25 cellular contexts compared by ENCODE assay signal in genomic region chr17:76929572-76929971, GRCh38.
"Had no signal": no experiment of that assay in that cellular context is flagged by ENCODE, and none has a peak within 500 bp of the region (broad histone marks: within the 10 kb centered on the region; RNA-seq: fewer than 3 reads in every experiment).

No MANE protein-coding gene starts in this region.

- H3K27me3 ChIP-seq: colonic mucosa, heart left ventricle, hepatocyte, neutrophil, right lobe of liver, thyroid gland, upper lobe of right lung, uterus had no signal

- H3K4me3 ChIP-seq: colonic mucosa, gastrocnemius medialis, heart left ventricle, hepatocyte, left ventricle myocardium inferior, lower lobe of right lung, right lobe of liver, thyroid gland, upper lobe of right lung, uterus had no signal

- H3K4me3 Mint-ChIP-seq: dendritic cell treated with granulocyte-macrophage colony-stimulating factor and Interleukin-4, amounts not matched to agents 40 ng/mL and 50 ng/mL, for 4 days; endodermal cell; natural killer cell; stimulated activated naive CD8-positive, alpha-beta T cell treated with anti-CD3 and anti-CD28 coated beads, Interleukin-15, amount 100 ng/mL, for 72 hours had no signal

- H3K36me3 ChIP-seq: colonic mucosa, gastrocnemius medialis, heart left ventricle, left ventricle myocardium inferior, lower lobe of right lung, neutrophil, right lobe of liver, thyroid gland, upper lobe of right lung, uterus had no signal

- H3K36me3 Mint-ChIP-seq: natural killer cell had no signal

- DNase-seq: colonic mucosa; effector CD8-positive, alpha-beta T cell; endodermal cell; foreskin fibroblast; gastrocnemius medialis; left cardiac atrium; left ventricle myocardium inferior; lower lobe of right lung; natural killer cell; right lobe of liver; small intestine; stimulated activated CD4-positive, alpha-beta T cell treated with anti-CD3 and anti-CD28 coated beads, Interleukin-15, amount 100 ng/mL, for 24 hours; stimulated activated CD4-positive, alpha-beta T cell treated with anti-CD3 and anti-CD28 coated beads, Interleukin-2, amount 100 ng/mL, for 48 hours; stimulated activated naive CD4-positive, alpha-beta T cell; stimulated activated naive CD8-positive, alpha-beta T cell treated with anti-CD3 and anti-CD28 coated beads, Interleukin-15, amount 100 ng/mL, for 72 hours; thyroid gland; upper lobe of right lung; uterus had no signal

- H3K4me1 ChIP-seq: colonic mucosa, gastrocnemius medialis, lower lobe of right lung, right lobe of liver, thyroid gland, upper lobe of right lung, uterus had no signal

- H3K27ac ChIP-seq: colonic mucosa, epithelial cell of prostate, gastrocnemius medialis, heart left ventricle, hepatocyte, left ventricle myocardium inferior, lower lobe of right lung, neutrophil, parathyroid adenoma, right lobe of liver, thyroid gland, upper lobe of right lung, uterus had no signal

- H3K27ac Mint-ChIP-seq: dendritic cell treated with granulocyte-macrophage colony-stimulating factor and Interleukin-4, amounts not matched to agents 40 ng/mL and 50 ng/mL, for 4 days; endodermal cell; natural killer cell; progenitor cell of endocrine pancreas had no signal

- H3K4me1 Mint-ChIP-seq: endodermal cell; natural killer cell; stimulated activated naive CD8-positive, alpha-beta T cell treated with anti-CD3 and anti-CD28 coated beads, Interleukin-15, amount 100 ng/mL, for 72 hours had no signal

- H3K27me3 Mint-ChIP-seq: stimulated activated naive CD8-positive, alpha-beta T cell treated with anti-CD3 and anti-CD28 coated beads, Interleukin-15, amount 100 ng/mL, for 72 hours had no signal

- H3K9me3 Mint-ChIP-seq: dendritic cell treated with granulocyte-macrophage colony-stimulating factor and Interleukin-4, amounts not matched to agents 40 ng/mL and 50 ng/mL, for 4 days; endodermal cell; natural killer cell; stimulated activated naive CD8-positive, alpha-beta T cell treated with anti-CD3 and anti-CD28 coated beads, Interleukin-15, amount 100 ng/mL, for 72 hours had no signal

- H3K9me3 ChIP-seq: colonic mucosa, gastrocnemius medialis, heart left ventricle, left ventricle myocardium inferior, lower lobe of right lung, neutrophil, right lobe of liver, thyroid gland, upper lobe of right lung, uterus had no signal
